ENCODE assay signal across 24 cellular contexts in the genomic region with DNA sequence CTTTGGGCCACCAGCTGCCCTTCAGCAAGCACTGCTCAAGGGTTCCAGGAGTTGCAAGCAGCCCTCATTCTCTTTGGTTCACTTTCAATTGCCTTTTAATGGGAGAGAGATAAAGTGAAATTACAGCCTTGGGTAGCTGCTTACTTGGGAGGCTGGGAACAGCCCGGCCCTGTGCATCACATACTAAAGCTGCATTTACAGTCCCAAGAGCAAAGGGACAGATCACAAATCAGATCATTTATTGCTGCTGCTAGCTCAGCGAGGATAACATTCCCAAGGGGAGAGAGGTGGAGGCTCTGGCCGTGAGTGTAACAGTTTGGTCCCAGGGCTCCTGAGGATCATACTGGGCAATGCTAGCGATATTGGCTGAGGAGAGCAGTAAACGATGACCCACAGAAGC.
"Had no signal": no experiment of that assay in that cellular context is flagged by ENCODE, and none has a peak within 500 bp of the region (broad histone marks: within the 10 kb centered on the region; RNA-seq: fewer than 3 reads in every experiment).

No MANE protein-coding gene starts in this region.

- DNase-seq: dermis blood vessel endothelial cell; dorsolateral prefrontal cortex; effector CD4-positive, alpha-beta T cell; effector memory CD4-positive, alpha-beta T cell; foreskin keratinocyte; heart left ventricle; hippocampal formation; kidney; kidney glomerular epithelial cell; left colon; left lung; left ventricle myocardium superior; lower lobe of right lung; mesenchymal stem cell; mucosa of descending colon; naive B cell; naive thymus-derived CD8-positive, alpha-beta T cell had no signal

- H3K4me3 ChIP-seq: coronary artery, dorsolateral prefrontal cortex, esophagus muscularis mucosa, gastroesophageal sphincter, heart left ventricle, left lung, lower lobe of right lung, mucosa of descending colon had no signal

- H3K4me1 ChIP-seq: gastroesophageal sphincter, lower lobe of right lung had no signal

- H3K9me3 ChIP-seq: lower lobe of right lung, mucosa of descending colon had no signal

- FAIRE-seq: colon, endothelial cell of umbilical vein, frontal cortex, islet of Langerhans, kidney had no signal

- H3K36me3 ChIP-seq: esophagus muscularis mucosa, gastroesophageal sphincter, heart left ventricle, left lung, lower lobe of right lung had no signal

- H3K27ac ChIP-seq: coronary artery, dorsolateral prefrontal cortex, esophagus muscularis mucosa, foreskin keratinocyte, gastroesophageal sphincter, heart left ventricle, left lung, lower lobe of right lung had no signal
